In the genomic region with DNA sequence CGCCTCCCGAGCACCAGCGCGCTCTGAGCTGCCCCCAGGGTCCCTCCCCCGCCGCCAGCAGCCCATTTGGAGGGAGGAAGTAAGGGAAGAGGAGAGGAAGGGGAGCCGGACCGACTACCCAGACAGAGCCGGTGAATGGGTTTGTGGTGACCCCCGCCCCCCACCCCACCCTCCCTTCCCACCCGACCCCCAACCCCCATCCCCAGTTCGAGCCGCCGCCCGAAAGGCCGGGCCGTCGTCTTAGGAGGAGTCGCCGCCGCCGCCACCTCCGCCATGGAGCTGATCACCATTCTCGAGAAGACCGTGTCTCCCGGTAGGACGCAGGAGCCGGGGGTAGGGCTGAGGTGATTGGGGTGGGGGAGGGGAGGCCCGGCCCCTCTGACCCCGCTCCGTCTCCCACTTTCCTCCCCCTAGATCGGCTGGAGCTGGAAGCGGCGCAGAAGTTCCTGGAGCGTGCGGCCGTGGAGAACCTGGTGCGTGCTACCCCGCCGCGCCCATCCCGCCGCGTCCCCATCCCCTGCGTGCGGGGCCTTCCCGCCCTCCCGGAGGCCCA, we compare ENCODE assay signal across 1 cellular context.
TF ChIP-seq lines count a peak whose summit lies in the region.

No MANE protein-coding gene starts in this region.

TF ChIP-seq in HepG2, 621 proteins besides CTCF, POLR2A, EP300 and RAD21 (continued from another document and continues in another):
- no peak for TF ChIP-seq ZBTB40 (IDR thresholded peaks at IDR 0.05)
- TF ChIP-seq ZBTB40 (CRISPR knock-in tag; IDR thresholded peaks at IDR 0.05), result peak; percentile 43; the same call in 1 of the 2 replicates
- peak; percentile 29 for TF ChIP-seq RBM39 (IDR thresholded peaks at IDR 0.05; ENCODE audit: low read depth, low read length, poor library complexity, severe bottlenecking)
- no peak for TF ChIP-seq ZNF235 (CRISPR knock-in tag; IDR thresholded peaks at IDR 0.05; ENCODE audit: borderline replicate concordance)
- 0 out of 2 replicates have a peak, but pooled peaks have one; percentile 5 for TF ChIP-seq ZNF761 (CRISPR knock-in tag; conservative IDR thresholded peaks at IDR 0.05)
- TF ChIP-seq KDM5B (CRISPR knock-in tag; IDR thresholded peaks at IDR 0.05; ENCODE audit: borderline replicate concordance), result peak; percentile 31; the same call in 1 of the 2 replicates
- TF ChIP-seq CREBL2 (CRISPR knock-in tag; IDR thresholded peaks at IDR 0.05; ENCODE audit: borderline replicate concordance), result peak; percentile 38; the same call in 1 of the 2 replicates
- TF ChIP-seq ZNF577 (CRISPR knock-in tag; IDR thresholded peaks at IDR 0.05; ENCODE audit: borderline replicate concordance, low read depth), result no peak
- TF ChIP-seq E2F1 (CRISPR knock-in tag; IDR thresholded peaks at IDR 0.05), result no peak
- 0 out of 2 replicates have a peak, but pooled peaks have one; percentile 14 for TF ChIP-seq ZNF567 (CRISPR knock-in tag; IDR thresholded peaks at IDR 0.05; ENCODE audit: borderline replicate concordance)
- TF ChIP-seq TERF1 (CRISPR knock-in tag; IDR thresholded peaks at IDR 0.05), result peak; percentile 70; the same call in 1 of the 2 replicates
- 0 out of 2 replicates have a peak, but pooled peaks have one; percentile 1 for TF ChIP-seq KLF13 (CRISPR knock-in tag; IDR thresholded peaks at IDR 0.05)
- TF ChIP-seq TRIM22 (IDR thresholded peaks at IDR 0.05), result no peak
- peak; percentile 89; the same call in 1 of the 2 replicates for TF ChIP-seq SNAI1 (CRISPR knock-in tag; IDR thresholded peaks at IDR 0.05; ENCODE audit: borderline replicate concordance)
- TF ChIP-seq ZFYVE20 (CRISPR knock-in tag; IDR thresholded peaks at IDR 0.05; ENCODE audit: borderline replicate concordance, low read depth), result peak; percentile 50; the same call in 1 of the 2 replicates
- TF ChIP-seq HNF4G (IDR thresholded peaks at IDR 0.05; ENCODE audit: borderline replicate concordance, low read depth, low read length), result no peak
- 0 out of 2 replicates have a peak, but pooled peaks have one; percentile 16 for TF ChIP-seq HNF4G (CRISPR knock-in tag; IDR thresholded peaks at IDR 0.05; ENCODE audit: borderline replicate concordance, low read depth)
- peak; percentile 39 for TF ChIP-seq ZNF138 (CRISPR knock-in tag; IDR thresholded peaks at IDR 0.05; ENCODE audit: low read depth)
- TF ChIP-seq ZNF891 (CRISPR knock-in tag; IDR thresholded peaks at IDR 0.05), result peak; percentile 48; the same call in 1 of the 2 replicates
- 0 out of 2 replicates have a peak, but pooled peaks have one; percentile 14 for TF ChIP-seq KDM1A (CRISPR knock-in tag; IDR thresholded peaks at IDR 0.05)
- peak; percentile 8; the same call in 1 of the 2 replicates for TF ChIP-seq HDAC1 (CRISPR knock-in tag; IDR thresholded peaks at IDR 0.05)
- TF ChIP-seq FOXP1 (IDR thresholded peaks at IDR 0.05), result no peak
- 0 out of 2 replicates have a peak, but pooled peaks have one; percentile 40 for TF ChIP-seq FOXP1 (CRISPR knock-in tag; IDR thresholded peaks at IDR 0.05)
- TF ChIP-seq NFYB (CRISPR knock-in tag; IDR thresholded peaks at IDR 0.05), result no peak
- peak; percentile 1; the same call in 1 of the 2 replicates for TF ChIP-seq HNF1A (IDR thresholded peaks at IDR 0.05; ENCODE audit: low read depth)
- no peak for TF ChIP-seq HNF1A (CRISPR knock-in tag; IDR thresholded peaks at IDR 0.05; ENCODE audit: borderline replicate concordance)
- TF ChIP-seq ZNF841 (CRISPR knock-in tag; IDR thresholded peaks at IDR 0.05; ENCODE audit: borderline replicate concordance), result peak; percentile 68; the same call in 1 of the 2 replicates
- TF ChIP-seq, protein P1, sequence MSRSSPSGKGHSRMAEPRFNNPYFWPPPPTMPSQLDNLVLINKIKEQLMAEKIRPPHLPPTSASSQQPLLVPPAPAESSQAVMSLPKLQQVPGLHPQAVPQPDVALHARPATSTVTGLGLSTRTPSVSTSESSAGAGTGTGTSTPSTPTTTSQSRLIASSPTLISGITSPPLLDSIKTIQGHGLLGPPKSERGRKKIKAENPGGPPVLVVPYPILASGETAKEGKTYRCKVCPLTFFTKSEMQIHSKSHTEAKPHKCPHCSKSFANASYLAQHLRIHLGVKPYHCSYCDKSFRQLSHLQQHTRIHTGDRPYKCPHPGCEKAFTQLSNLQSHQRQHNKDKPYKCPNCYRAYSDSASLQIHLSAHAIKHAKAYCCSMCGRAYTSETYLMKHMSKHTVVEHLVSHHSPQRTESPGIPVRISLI (CRISPR knock-in tag; IDR thresholded peaks at IDR 0.05; ENCODE audit: borderline replicate concordance), result no peak
- no peak for TF ChIP-seq ZNF570 (CRISPR knock-in tag; IDR thresholded peaks at IDR 0.05; ENCODE audit: borderline replicate concordance)
- TF ChIP-seq ZNF3 (CRISPR knock-in tag; IDR thresholded peaks at IDR 0.05), result 0 out of 2 replicates have a peak, but pooled peaks have one; percentile 43
- TF ChIP-seq ZBTB1 (CRISPR knock-in tag; IDR thresholded peaks at IDR 0.05; ENCODE audit: borderline replicate concordance), result 0 out of 2 replicates have a peak, but pooled peaks have one; percentile 89
- TF ChIP-seq GPN1 (CRISPR knock-in tag; IDR thresholded peaks at IDR 0.05; ENCODE audit: borderline replicate concordance), result peak; percentile 46; the same call in 1 of the 2 replicates
- TF ChIP-seq ZNF253 (CRISPR knock-in tag; IDR thresholded peaks at IDR 0.05; ENCODE audit: borderline replicate concordance), result peak; percentile 46; the same call in 1 of the 2 replicates
